16 cellular contexts compared by ENCODE assay signal in genomic region chr1:53581476-53581875, GRCh38.
DNase-seq lines count a peak whose midpoint lies in the region; ATAC-seq and TF ChIP-seq lines count a peak whose summit lies in the region.
"Had no signal": no experiment of that assay in that cellular context is flagged by ENCODE, and none has a peak within 500 bp of the region (broad histone marks: within the 10 kb centered on the region; RNA-seq: fewer than 3 reads in every experiment).

No MANE protein-coding gene starts in this region.

- TF ChIP-seq CTCF in RWPE2 (IDR thresholded peaks at IDR 0.05; ENCODE audit: poor library complexity, severe bottlenecking) (no peak), sigmoid colon (IDR thresholded peaks at IDR 0.05) (no peak), PC-3 (conservative IDR thresholded peaks at IDR 0.05; ENCODE audit: low read depth, low read length) (no peak)

- H3K27me3 ChIP-seq in RWPE2 (ENCODE audit: insufficient read depth, poor library complexity, severe bottlenecking) (no peaks in the 10 kb centered on the region), sigmoid colon (no peaks in the 10 kb centered on the region), PC-3 (ENCODE audit: low read length) (no peaks in the 10 kb centered on the region)

- WGBS in sigmoid colon, 2 donors, result 88 to 90% methylated on average over 4 of the region's 4 CpGs

- H3K27ac ChIP-seq in RWPE2 (ENCODE audit: poor library complexity, severe bottlenecking), result no peak overlapping the region
- no peak overlapping the region for H3K27ac ChIP-seq in sigmoid colon
- H3K27ac ChIP-seq in PC-3 (ENCODE audit: low read length), result no peak overlapping the region
- H3K27ac ChIP-seq: 22Rv1, RWPE1 had no signal

- TF ChIP-seq EP300 in sigmoid colon (IDR thresholded peaks at IDR 0.05), result no peak

- no peak for TF ChIP-seq POLR2A in sigmoid colon (IDR thresholded peaks at IDR 0.05)

- ATAC-seq in RWPE2 (ENCODE audit: low read depth) (no peak), PC-3 (no peak)

- H3K4me1 ChIP-seq in RWPE2 (ENCODE audit: insufficient read depth, poor library complexity, severe bottlenecking) (no peaks in the 10 kb centered on the region), sigmoid colon (peaks cover 0 to 6% (median 0%) of the 10 kb centered on the region in 4 donors), PC-3 (ENCODE audit: insufficient read depth, low read length) (no peaks in the 10 kb centered on the region)
- H3K4me1 ChIP-seq: HAP-1 had no signal

- H2AFZ ChIP-seq in PC-3 (ENCODE audit: low read length), result no peak overlapping the region

- no peaks in the 10 kb centered on the region for H3K79me2 ChIP-seq in PC-3 (ENCODE audit: low read length)

- H3K9me2 ChIP-seq in PC-3 (replicated peaks; ENCODE audit: low read length), result no peaks in the 10 kb centered on the region

- CTCF ChIA-PET in PC-3 (lab: Charles Lee), result no interaction called here

- intact Hi-C loops in sigmoid colon (cut with DNase I) (no loop called here), PC-3 (cut with micrococcal nuclease) (no loop called here)

- POLR2A ChIA-PET in PC-3 (lab: Charles Lee; ENCODE audit: unreplicated experiment), result no interaction called here

- DNase-seq in activated CD8-positive, alpha-beta memory T cell treated with anti-CD3 and anti-CD28 coated beads, Interleukin-2, amount 50 U/mL, for 4 hours, result peak; percentile 5
- no peak for DNase-seq in activated CD8-positive, alpha-beta memory T cell treated with anti-CD3 and anti-CD28 coated beads for 24 hours
- DNase-seq in RWPE2 (ENCODE audit: low spot score), result peak; percentile 18
- DNase-seq in mesenteric fat pad (ENCODE audit: low spot score), result peak; percentile 39
- peak; percentile 29 for DNase-seq in sigmoid colon
- no peak for DNase-seq in PC-3
- DNase-seq in SIG-M5 treated with dmso at 0.1 percent for 504 hours (lab: John Stamatoyannopoulos, UW; ENCODE audit: unreplicated experiment), result no peak
- no peak for DNase-seq in NCI-H2081 treated with DMSO at 0.1 percent for 48 hours (lab: John Stamatoyannopoulos, UW)
- DNase-seq: DMS79, MV-4-11, NCI-H1417 treated with DMSO at 0.1 percent for 48 hours, NCI-H2029, NCI-H774 had no signal

- H3K4me2 ChIP-seq in PC-3 (ENCODE audit: low read length), result no peak overlapping the region

- H3F3A ChIP-seq in PC-3 (ENCODE audit: low read length, unreplicated experiment), result no peaks in the 10 kb centered on the region

- no TSS peak for BruUV-seq in PC-3 (replicated peaks; lab: Mats Ljungman, UMichigan)

- H3K4me3 ChIP-seq in RWPE2 (ENCODE audit: severe bottlenecking) (no peak overlapping the region), sigmoid colon (no peak overlapping the region), PC-3 (ENCODE audit: low read length) (no peak overlapping the region)
- H3K4me3 ChIP-seq: HAP-1 had no signal

- no peak overlapping the region for H3K9ac ChIP-seq in PC-3 (ENCODE audit: low read length)

- H3K9me3 ChIP-seq in RWPE2 (ENCODE audit: severe bottlenecking) (no peaks in the 10 kb centered on the region), sigmoid colon (no peaks in the 10 kb centered on the region), PC-3 (ENCODE audit: low read length) (no peaks in the 10 kb centered on the region)
- H3K9me3 ChIP-seq: HAP-1 had no signal

- H4K20me1 ChIP-seq in PC-3 (ENCODE audit: low read length), result no peaks in the 10 kb centered on the region

- H3K36me3 ChIP-seq in RWPE2 (ENCODE audit: low read depth) (no peaks in the 10 kb centered on the region), sigmoid colon (no peaks in the 10 kb centered on the region), PC-3 (ENCODE audit: low read depth, low read length) (no peaks in the 10 kb centered on the region)
- H3K36me3 ChIP-seq: HAP-1 had no signal

Comparison
In these comparisons a context has a peak if more than half of its experiments do, and no peak if none do; other contexts are left out.
1. DNase-seq: peak in activated CD8-positive, alpha-beta memory T cell treated with anti-CD3 and anti-CD28 coated beads, Interleukin-2, amount 50 U/mL, for 4 hours (single experiment), RWPE2 (single experiment), mesenteric fat pad (single experiment) and sigmoid colon (single experiment); none in activated CD8-positive, alpha-beta memory T cell treated with anti-CD3 and anti-CD28 coated beads for 24 hours (single experiment), PC-3 (single experiment), SIG-M5 treated with dmso at 0.1 percent for 504 hours (single experiment) and NCI-H2081 treated with DMSO at 0.1 percent for 48 hours (single experiment).